ENCODE assay signal across 18 cellular contexts in genomic region chr22:17924735-17925727, GRCh38.
A peak's percentile ranks its signal among the peaks of the same experiment; 100 is the strongest.
DNase-seq lines count a peak whose midpoint lies in the region; ATAC-seq and TF ChIP-seq lines count a peak whose summit lies in the region.
"Had no signal": no experiment of that assay in that cellular context is flagged by ENCODE, and none has a peak within 500 bp of the region (broad histone marks: within the 10 kb centered on the region; RNA-seq: fewer than 3 reads in every experiment).

No MANE protein-coding gene starts in this region.

- in situ Hi-C loops in ACHN (cut with HindIII; ENCODE audit: low pct_ligation_motif_present, low pct_unique_long_range_greater_than_20kb, low sequenced_read_pairs) = no loop called here

- ATAC-seq in GM18498 (IDR thresholded peaks at IDR 0.05; ENCODE audit: unreplicated experiment) = no peak
- ATAC-seq: lower lobe of right lung had no signal

- no peak overlapping the region for H3K4me3 ChIP-seq in epithelial cell of esophagus (ENCODE audit: low read length)
- H3K4me3 ChIP-seq: lower lobe of right lung had no signal

- no peak for TF ChIP-seq CTCF in epithelial cell of esophagus (IDR thresholded peaks at IDR 0.05; ENCODE audit: insufficient read depth, low read depth, low read length, missing control alignments)

- DNase-seq in ACHN = peak; percentile 53
- peak; percentile 49 for DNase-seq in NCI-H226
- DNase-seq in epithelial cell of esophagus (ENCODE audit: low read depth) = peak; percentile 32
- DNase-seq in lung microvascular endothelial cell (ENCODE audit: low read depth in 2 of 2) = peak; percentile 71 to 95
- no peak for DNase-seq in COLO668 (lab: John Stamatoyannopoulos, UW; ENCODE audit: unreplicated experiment)
- no peak for DNase-seq in AG08395 (ENCODE audit: low spot score)
- no peak for DNase-seq in HCEC 1CT
- DNase-seq: activated CD4-positive, CD25-positive, alpha-beta regulatory T cell treated with anti-CD3 and anti-CD28 coated beads, Interleukin-2, amount 50 U/mL, for 72 hours; activated CD8-positive, alpha-beta memory T cell treated with anti-CD3 and anti-CD28 coated beads, Interleukin-2, amount 50 U/mL, for 4 hours; activated naive CD4-positive, alpha-beta T cell treated with anti-CD3 and anti-CD28 coated beads, Interleukin-2, amount 10 ng/mL, durations not matched to agents 7 days and 5 days; hypothalamus; lower lobe of right lung; NCI-H1694 treated with DMSO at 0.1 percent for 48 hours; NCI-H526; stimulated activated CD4-positive, alpha-beta T cell treated with anti-CD3 and anti-CD28 coated beads, Interleukin-2, amount 100 ng/mL, for 48 hours; stimulated activated CD8-positive, alpha-beta memory T cell treated with anti-CD3 and anti-CD28 coated beads, Interleukin-4, amount 100 ng/mL, for 48 hours; T-helper 1 cell had no signal

Comparison
In these comparisons a context has a peak if more than half of its experiments do, and no peak if none do; other contexts are left out.
1. DNase-seq: peak in ACHN (single experiment), NCI-H226 (single experiment), epithelial cell of esophagus (single experiment) and lung microvascular endothelial cell (2 of 2); none in COLO668 (single experiment), AG08395 (single experiment) and HCEC 1CT (single experiment).